ENCODE assay signal across 1 cellular context in the genomic region with DNA sequence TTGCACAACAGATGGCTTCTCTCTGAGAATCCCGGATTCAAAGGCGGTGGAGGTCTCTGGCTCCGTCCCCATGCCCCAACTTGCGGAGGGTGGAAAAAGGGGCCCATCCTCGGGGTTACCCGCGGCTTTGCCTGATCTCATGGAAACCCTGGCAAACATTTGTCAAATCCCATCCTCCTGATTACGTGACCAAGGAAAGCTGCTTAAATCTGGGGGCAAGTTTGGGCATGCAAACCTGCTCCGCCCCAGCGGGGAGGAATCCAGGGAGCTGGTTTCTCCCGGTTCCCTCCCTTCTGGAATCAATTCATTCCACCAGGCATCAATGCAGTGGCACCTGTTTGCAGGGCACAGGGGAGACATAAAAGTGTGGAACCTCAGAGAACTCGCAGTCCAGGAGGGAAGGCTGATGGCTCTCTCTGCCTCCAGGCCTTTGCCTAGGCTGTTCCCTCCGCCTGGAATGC.
TF ChIP-seq lines count a peak whose summit lies in the region.

No MANE protein-coding gene starts in this region.

TF ChIP-seq in HEK293, 187 proteins besides CTCF, POLR2A, EP300 and RAD21 (continued from another document and continues in another):
- no peak for TF ChIP-seq ZNF391 (tag by site-specific recombination; IDR thresholded peaks at IDR 0.05; ENCODE audit: borderline replicate concordance, low read depth)
- peak; percentile 59; the same call in 1 of the 2 replicates for TF ChIP-seq KLF8 (tag by site-specific recombination; IDR thresholded peaks at IDR 0.05)
- 0 out of 2 replicates have a peak, but pooled peaks have one; percentile 15 for TF ChIP-seq BCL11A (tag by site-specific recombination; IDR thresholded peaks at IDR 0.05; ENCODE audit: low read depth)
- TF ChIP-seq, protein P1, sequence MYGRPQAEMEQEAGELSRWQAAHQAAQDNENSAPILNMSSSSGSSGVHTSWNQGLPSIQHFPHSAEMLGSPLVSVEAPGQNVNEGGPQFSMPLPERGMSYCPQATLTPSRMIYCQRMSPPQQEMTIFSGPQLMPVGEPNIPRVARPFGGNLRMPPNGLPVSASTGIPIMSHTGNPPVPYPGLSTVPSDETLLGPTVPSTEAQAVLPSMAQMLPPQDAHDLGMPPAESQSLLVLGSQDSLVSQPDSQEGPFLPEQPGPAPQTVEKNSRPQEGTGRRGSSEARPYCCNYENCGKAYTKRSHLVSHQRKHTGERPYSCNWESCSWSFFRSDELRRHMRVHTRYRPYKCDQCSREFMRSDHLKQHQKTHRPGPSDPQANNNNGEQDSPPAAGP (tag by site-specific recombination; IDR thresholded peaks at IDR 0.05): peak; percentile 85
- TF ChIP-seq SCRT2 (tag by site-specific recombination; IDR thresholded peaks at IDR 0.05): peak; percentile 98
- TF ChIP-seq GLIS1 (tag by site-specific recombination; IDR thresholded peaks at IDR 0.05): peak; percentile 73
- TF ChIP-seq ZNF501 (tag by site-specific recombination; IDR thresholded peaks at IDR 0.05): no peak
- TF ChIP-seq ZNF830 (tag by site-specific recombination; IDR thresholded peaks at IDR 0.05; ENCODE audit: low read depth): no peak
- TF ChIP-seq SP7 (tag by site-specific recombination; IDR thresholded peaks at IDR 0.05): peak; percentile 80
- TF ChIP-seq, protein P2, sequence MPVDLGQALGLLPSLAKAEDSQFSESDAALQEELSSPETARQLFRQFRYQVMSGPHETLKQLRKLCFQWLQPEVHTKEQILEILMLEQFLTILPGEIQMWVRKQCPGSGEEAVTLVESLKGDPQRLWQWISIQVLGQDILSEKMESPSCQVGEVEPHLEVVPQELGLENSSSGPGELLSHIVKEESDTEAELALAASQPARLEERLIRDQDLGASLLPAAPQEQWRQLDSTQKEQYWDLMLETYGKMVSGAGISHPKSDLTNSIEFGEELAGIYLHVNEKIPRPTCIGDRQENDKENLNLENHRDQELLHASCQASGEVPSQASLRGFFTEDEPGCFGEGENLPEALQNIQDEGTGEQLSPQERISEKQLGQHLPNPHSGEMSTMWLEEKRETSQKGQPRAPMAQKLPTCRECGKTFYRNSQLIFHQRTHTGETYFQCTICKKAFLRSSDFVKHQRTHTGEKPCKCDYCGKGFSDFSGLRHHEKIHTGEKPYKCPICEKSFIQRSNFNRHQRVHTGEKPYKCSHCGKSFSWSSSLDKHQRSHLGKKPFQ (tag by site-specific recombination; IDR thresholded peaks at IDR 0.05): 0 out of 2 replicates have a peak, but pooled peaks have one; percentile 15
- TF ChIP-seq HOXA7 (CRISPR knock-in tag; IDR thresholded peaks at IDR 0.05; ENCODE audit: borderline replicate concordance): no peak
- no peak for TF ChIP-seq KLF7 (tag by site-specific recombination; IDR thresholded peaks at IDR 0.05; ENCODE audit: borderline replicate concordance)
- TF ChIP-seq ZFP37 (tag by site-specific recombination; IDR thresholded peaks at IDR 0.05): no peak
- TF ChIP-seq, protein P3, sequence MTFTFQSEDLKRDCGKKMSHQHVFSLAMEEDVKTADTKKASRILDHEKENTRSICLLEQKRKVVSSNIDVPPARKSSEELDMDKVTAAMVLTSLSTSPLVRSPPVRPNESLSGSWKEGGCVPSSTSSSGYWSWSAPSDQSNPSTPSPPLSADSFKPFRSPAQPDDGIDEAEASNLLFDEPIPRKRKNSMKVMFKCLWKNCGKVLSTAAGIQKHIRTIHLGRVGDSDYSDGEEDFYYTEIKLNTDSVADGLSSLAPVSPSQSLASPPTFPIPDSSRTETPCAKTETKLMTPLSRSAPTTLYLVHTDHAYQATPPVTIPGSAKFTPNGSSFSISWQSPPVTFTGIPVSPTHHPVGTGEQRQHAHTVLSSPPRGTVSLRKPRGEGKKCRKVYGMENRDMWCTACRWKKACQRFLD (tag by site-specific recombination; IDR thresholded peaks at IDR 0.05): no peak
- TF ChIP-seq, protein P4, sequence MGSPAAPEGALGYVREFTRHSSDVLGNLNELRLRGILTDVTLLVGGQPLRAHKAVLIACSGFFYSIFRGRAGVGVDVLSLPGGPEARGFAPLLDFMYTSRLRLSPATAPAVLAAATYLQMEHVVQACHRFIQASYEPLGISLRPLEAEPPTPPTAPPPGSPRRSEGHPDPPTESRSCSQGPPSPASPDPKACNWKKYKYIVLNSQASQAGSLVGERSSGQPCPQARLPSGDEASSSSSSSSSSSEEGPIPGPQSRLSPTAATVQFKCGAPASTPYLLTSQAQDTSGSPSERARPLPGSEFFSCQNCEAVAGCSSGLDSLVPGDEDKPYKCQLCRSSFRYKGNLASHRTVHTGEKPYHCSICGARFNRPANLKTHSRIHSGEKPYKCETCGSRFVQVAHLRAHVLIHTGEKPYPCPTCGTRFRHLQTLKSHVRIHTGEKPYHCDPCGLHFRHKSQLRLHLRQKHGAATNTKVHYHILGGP (tag by site-specific recombination; IDR thresholded peaks at IDR 0.05): no peak
- 0 out of 2 replicates have a peak, but pooled peaks have one; percentile 7 for TF ChIP-seq ZNF664 (tag by site-specific recombination; IDR thresholded peaks at IDR 0.05)
- no peak for TF ChIP-seq SETDB1 (IDR thresholded peaks at IDR 0.05; ENCODE audit: insufficient read length, low read length)
- no peak for TF ChIP-seq ZNF48 (tag by site-specific recombination; IDR thresholded peaks at IDR 0.05)
- TF ChIP-seq, protein P5, sequence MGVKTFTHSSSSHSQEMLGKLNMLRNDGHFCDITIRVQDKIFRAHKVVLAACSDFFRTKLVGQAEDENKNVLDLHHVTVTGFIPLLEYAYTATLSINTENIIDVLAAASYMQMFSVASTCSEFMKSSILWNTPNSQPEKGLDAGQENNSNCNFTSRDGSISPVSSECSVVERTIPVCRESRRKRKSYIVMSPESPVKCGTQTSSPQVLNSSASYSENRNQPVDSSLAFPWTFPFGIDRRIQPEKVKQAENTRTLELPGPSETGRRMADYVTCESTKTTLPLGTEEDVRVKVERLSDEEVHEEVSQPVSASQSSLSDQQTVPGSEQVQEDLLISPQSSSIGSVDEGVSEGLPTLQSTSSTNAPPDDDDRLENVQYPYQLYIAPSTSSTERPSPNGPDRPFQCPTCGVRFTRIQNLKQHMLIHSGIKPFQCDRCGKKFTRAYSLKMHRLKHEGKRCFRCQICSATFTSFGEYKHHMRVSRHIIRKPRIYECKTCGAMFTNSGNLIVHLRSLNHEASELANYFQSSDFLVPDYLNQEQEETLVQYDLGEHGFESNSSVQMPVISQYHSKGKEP (tag by site-specific recombination; IDR thresholded peaks at IDR 0.05): no peak; the same call in 1 of the 2 replicates
- TF ChIP-seq ZFP3 (tag by site-specific recombination; IDR thresholded peaks at IDR 0.05; ENCODE audit: low read depth): no peak
- TF ChIP-seq SP2 (tag by site-specific recombination; IDR thresholded peaks at IDR 0.05): 0 out of 2 replicates have a peak, but pooled peaks have one; percentile 13
- TF ChIP-seq ZNF843 (tag by site-specific recombination; IDR thresholded peaks at IDR 0.05): no peak
- TF ChIP-seq ZNF76 (tag by site-specific recombination; IDR thresholded peaks at IDR 0.05; ENCODE audit: borderline replicate concordance, low read depth): no peak
- peak; percentile 77 for TF ChIP-seq ZIC2 (tag by site-specific recombination; IDR thresholded peaks at IDR 0.05)
- TF ChIP-seq ZNF335 (tag by site-specific recombination; conservative IDR thresholded peaks at IDR 0.05): peak; percentile 94
- TF ChIP-seq ZSCAN30 (tag by site-specific recombination; IDR thresholded peaks at IDR 0.05): 0 out of 2 replicates have a peak, but pooled peaks have one; percentile 29
- TF ChIP-seq OSR2 (tag by site-specific recombination; IDR thresholded peaks at IDR 0.05): peak; percentile 87
- no peak; the same call in 1 of the 2 replicates for TF ChIP-seq MZF1 (tag by site-specific recombination; IDR thresholded peaks at IDR 0.05; ENCODE audit: borderline replicate concordance)
- peak; percentile 47; the same call in 1 of the 2 replicates for TF ChIP-seq ZBTB48 (tag by site-specific recombination; IDR thresholded peaks at IDR 0.05)
- TF ChIP-seq, protein P6, sequence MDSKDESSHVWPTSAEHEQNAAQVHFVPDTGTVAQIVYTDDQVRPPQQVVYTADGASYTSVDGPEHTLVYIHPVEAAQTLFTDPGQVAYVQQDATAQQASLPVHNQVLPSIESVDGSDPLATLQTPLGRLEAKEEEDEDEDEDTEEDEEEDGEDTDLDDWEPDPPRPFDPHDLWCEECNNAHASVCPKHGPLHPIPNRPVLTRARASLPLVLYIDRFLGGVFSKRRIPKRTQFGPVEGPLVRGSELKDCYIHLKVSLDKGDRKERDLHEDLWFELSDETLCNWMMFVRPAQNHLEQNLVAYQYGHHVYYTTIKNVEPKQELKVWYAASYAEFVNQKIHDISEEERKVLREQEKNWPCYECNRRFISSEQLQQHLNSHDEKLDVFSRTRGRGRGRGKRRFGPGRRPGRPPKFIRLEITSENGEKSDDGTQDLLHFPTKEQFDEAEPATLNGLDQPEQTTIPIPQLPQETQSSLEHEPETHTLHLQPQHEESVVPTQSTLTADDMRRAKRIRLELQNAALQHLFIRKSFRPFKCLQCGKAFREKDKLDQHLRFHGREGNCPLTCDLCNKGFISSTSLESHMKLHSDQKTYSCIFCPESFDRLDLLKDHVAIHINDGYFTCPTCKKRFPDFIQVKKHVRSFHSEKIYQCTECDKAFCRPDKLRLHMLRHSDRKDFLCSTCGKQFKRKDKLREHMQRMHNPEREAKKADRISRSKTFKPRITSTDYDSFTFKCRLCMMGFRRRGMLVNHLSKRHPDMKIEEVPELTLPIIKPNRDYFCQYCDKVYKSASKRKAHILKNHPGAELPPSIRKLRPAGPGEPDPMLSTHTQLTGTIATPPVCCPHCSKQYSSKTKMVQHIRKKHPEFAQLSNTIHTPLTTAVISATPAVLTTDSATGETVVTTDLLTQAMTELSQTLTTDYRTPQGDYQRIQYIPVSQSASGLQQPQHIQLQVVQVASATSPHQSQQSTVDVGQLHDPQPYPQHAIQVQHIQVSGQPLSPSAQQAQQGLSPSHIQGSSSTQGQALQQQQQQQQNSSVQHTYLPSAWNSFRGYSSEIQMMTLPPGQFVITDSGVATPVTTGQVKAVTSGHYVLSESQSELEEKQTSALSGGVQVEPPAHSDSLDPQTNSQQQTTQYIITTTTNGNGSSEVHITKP (tag by site-specific recombination; IDR thresholded peaks at IDR 0.05): peak; percentile 90
- TF ChIP-seq, protein P7, sequence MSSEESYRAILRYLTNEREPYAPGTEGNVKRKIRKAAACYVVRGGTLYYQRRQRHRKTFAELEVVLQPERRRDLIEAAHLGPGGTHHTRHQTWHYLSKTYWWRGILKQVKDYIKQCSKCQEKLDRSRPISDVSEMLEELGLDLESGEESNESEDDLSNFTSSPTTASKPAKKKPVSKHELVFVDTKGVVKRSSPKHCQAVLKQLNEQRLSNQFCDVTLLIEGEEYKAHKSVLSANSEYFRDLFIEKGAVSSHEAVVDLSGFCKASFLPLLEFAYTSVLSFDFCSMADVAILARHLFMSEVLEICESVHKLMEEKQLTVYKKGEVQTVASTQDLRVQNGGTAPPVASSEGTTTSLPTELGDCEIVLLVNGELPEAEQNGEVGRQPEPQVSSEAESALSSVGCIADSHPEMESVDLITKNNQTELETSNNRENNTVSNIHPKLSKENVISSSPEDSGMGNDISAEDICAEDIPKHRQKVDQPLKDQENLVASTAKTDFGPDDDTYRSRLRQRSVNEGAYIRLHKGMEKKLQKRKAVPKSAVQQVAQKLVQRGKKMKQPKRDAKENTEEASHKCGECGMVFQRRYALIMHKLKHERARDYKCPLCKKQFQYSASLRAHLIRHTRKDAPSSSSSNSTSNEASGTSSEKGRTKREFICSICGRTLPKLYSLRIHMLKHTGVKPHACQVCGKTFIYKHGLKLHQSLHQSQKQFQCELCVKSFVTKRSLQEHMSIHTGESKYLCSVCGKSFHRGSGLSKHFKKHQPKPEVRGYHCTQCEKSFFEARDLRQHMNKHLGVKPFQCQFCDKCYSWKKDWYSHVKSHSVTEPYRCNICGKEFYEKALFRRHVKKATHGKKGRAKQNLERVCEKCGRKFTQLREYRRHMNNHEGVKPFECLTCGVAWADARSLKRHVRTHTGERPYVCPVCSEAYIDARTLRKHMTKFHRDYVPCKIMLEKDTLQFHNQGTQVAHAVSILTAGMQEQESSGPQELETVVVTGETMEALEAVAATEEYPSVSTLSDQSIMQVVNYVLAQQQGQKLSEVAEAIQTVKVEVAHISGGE (tag by site-specific recombination; conservative IDR thresholded peaks at IDR 0.05; ENCODE audit: low read depth): peak; percentile 68
- TF ChIP-seq ZBTB17 (tag by site-specific recombination; IDR thresholded peaks at IDR 0.05): peak; percentile 77
- TF ChIP-seq, protein P8, sequence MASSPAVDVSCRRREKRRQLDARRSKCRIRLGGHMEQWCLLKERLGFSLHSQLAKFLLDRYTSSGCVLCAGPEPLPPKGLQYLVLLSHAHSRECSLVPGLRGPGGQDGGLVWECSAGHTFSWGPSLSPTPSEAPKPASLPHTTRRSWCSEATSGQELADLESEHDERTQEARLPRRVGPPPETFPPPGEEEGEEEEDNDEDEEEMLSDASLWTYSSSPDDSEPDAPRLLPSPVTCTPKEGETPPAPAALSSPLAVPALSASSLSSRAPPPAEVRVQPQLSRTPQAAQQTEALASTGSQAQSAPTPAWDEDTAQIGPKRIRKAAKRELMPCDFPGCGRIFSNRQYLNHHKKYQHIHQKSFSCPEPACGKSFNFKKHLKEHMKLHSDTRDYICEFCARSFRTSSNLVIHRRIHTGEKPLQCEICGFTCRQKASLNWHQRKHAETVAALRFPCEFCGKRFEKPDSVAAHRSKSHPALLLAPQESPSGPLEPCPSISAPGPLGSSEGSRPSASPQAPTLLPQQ (tag by site-specific recombination; IDR thresholded peaks at IDR 0.05): peak; percentile 47; the same call in 1 of the 2 replicates
- peak; percentile 46; the same call in 1 of the 2 replicates for TF ChIP-seq IKZF3 (tag by site-specific recombination; IDR thresholded peaks at IDR 0.05)
- TF ChIP-seq ZNF701 (tag by site-specific recombination; IDR thresholded peaks at IDR 0.05): no peak
- TF ChIP-seq ZNF777 (tag by site-specific recombination; IDR thresholded peaks at IDR 0.05; ENCODE audit: borderline replicate concordance): no peak
- 0 out of 2 replicates have a peak, but pooled peaks have one; percentile 11 for TF ChIP-seq ZFP69B (tag by site-specific recombination; IDR thresholded peaks at IDR 0.05)
- TF ChIP-seq, protein P9, sequence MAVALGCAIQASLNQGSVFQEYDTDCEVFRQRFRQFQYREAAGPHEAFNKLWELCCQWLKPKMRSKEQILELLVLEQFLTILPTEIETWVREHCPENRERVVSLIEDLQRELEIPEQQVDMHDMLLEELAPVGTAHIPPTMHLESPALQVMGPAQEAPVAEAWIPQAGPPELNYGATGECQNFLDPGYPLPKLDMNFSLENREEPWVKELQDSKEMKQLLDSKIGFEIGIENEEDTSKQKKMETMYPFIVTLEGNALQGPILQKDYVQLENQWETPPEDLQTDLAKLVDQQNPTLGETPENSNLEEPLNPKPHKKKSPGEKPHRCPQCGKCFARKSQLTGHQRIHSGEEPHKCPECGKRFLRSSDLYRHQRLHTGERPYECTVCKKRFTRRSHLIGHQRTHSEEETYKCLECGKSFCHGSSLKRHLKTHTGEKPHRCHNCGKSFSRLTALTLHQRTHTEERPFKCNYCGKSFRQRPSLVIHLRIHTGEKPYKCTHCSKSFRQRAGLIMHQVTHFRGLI (tag by site-specific recombination; IDR thresholded peaks at IDR 0.05): no peak
- TF ChIP-seq ZBTB1 (tag by site-specific recombination; IDR thresholded peaks at IDR 0.05): no peak
- peak; percentile 56; the same call in 1 of the 2 replicates for TF ChIP-seq ZNF24 (tag by site-specific recombination; IDR thresholded peaks at IDR 0.05)
- no peak for TF ChIP-seq ZNF529 (tag by site-specific recombination; IDR thresholded peaks at IDR 0.05; ENCODE audit: insufficient replicate concordance)
- no peak for TF ChIP-seq ZNF146 (tag by site-specific recombination; IDR thresholded peaks at IDR 0.05)
- TF ChIP-seq ZNF394 (tag by site-specific recombination; IDR thresholded peaks at IDR 0.05; ENCODE audit: borderline replicate concordance): peak; percentile 4; the same call in 1 of the 2 replicates
